29 cellular contexts compared by ENCODE assay signal in the genomic region with DNA sequence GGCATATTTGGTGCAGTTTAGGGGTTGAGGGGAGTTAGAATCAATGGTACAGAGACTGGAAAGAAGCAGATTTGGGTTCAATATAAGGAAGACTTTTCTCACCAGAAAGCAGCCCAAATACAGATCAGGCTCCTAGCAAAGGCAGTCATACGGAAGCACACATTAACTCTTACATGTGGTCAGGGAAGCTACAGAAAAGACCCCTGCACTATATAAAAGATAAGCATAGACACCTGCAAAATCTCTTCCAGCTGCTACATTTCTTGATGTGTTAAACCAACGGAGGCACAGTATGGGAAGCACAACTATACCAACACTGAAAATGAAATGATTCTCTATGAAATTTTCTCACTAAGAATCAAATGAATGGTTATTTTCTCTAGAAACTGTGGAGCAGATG.
"Had no signal": no experiment of that assay in that cellular context is flagged by ENCODE, and none has a peak within 500 bp of the region (broad histone marks: within the 10 kb centered on the region; RNA-seq: fewer than 3 reads in every experiment).

No MANE protein-coding gene starts in this region.

- ATAC-seq: stimulated activated effector memory CD8-positive, alpha-beta T cell treated with anti-CD3 and anti-CD28 coated beads, Interleukin-12 subunit alpha, Interleukin-12 subunit beta, amount 100 ng/mL, for 72 hours; stimulated activated memory B cell treated with anti-CD40 and anti-IgM and Interleukin-4, amounts not matched to agents 10 μg/mL and 1 μg/mL and 100 μg/mL, for 72 hours; stimulated activated naive B cell treated with anti-CD40 and anti-IgM and Interleukin-4, amounts not matched to agents 10 μg/mL and 1 μg/mL and 100 μg/mL, for 72 hours; stimulated activated naive CD8-positive, alpha-beta T cell treated with anti-CD3 and anti-CD28 coated beads, Interleukin-15, amount 100 ng/mL, for 72 hours; stimulated activated naive CD8-positive, alpha-beta T cell treated with anti-CD3 and anti-CD28 coated beads, Interleukin-15, Interleukin-2, amounts not matched to agents 100 U/mL and 50 U/mL, for 24 hours; upper lobe of right lung had no signal

- DNase-seq: stimulated activated CD4-positive, alpha-beta T cell treated with anti-CD3 and anti-CD28 coated beads, Interleukin-2, amount 100 ng/mL, for 48 hours; stimulated activated CD4-positive, alpha-beta T cell treated with anti-CD3 and anti-CD28 coated beads, Interleukin-4, amount 100 ng/mL, for 1 hour; stimulated activated CD4-positive, alpha-beta T cell treated with anti-CD3 and anti-CD28 coated beads, Interleukin-4, amount 100 ng/mL, for 24 hours; stimulated activated CD4-positive, alpha-beta T cell treated with anti-CD3 and anti-CD28 coated beads, Interleukin-4, amount 100 ng/mL, for 4 hours; stimulated activated CD8-positive, alpha-beta memory T cell treated with anti-CD3 and anti-CD28 coated beads, Interleukin-4, amount 100 ng/mL, for 48 hours; stimulated activated naive B cell treated with anti-CD40 and anti-IgM and Interleukin-4, amounts not matched to agents 10 μg/mL and 1 μg/mL and 100 μg/mL, for 72 hours; stimulated activated naive CD4-positive, alpha-beta T cell; stimulated activated naive CD4-positive, alpha-beta T cell treated with Interleukin-2 at 50 U/mL for 16 hours; stimulated activated naive CD8-positive, alpha-beta T cell treated with anti-CD3 and anti-CD28 coated beads, Interleukin-15, amount 100 ng/mL, for 72 hours; stimulated activated naive CD8-positive, alpha-beta T cell treated with anti-CD3 and anti-CD28 coated beads, Interleukin-15, Interleukin-2, amounts not matched to agents 100 U/mL and 50 U/mL, for 24 hours; stomach; substantia nigra; testis; thyroid gland; tibial artery; transverse colon; trophoblast cell; upper lobe of left lung; upper lobe of right lung; uterus had no signal

- H3K9me3 Mint-ChIP-seq: stimulated activated effector memory CD8-positive, alpha-beta T cell treated with anti-CD3 and anti-CD28 coated beads, Interleukin-12 subunit alpha, Interleukin-12 subunit beta, amount 100 ng/mL, for 72 hours; stimulated activated memory B cell treated with anti-CD40 and anti-IgM and Interleukin-4, amounts not matched to agents 10 μg/mL and 1 μg/mL and 100 μg/mL, for 72 hours; stimulated activated naive B cell treated with anti-CD40 and anti-IgM and Interleukin-4, amounts not matched to agents 10 μg/mL and 1 μg/mL and 100 μg/mL, for 72 hours; stimulated activated naive CD8-positive, alpha-beta T cell treated with anti-CD3 and anti-CD28 coated beads, Interleukin-15, amount 100 ng/mL, for 72 hours; stimulated activated naive CD8-positive, alpha-beta T cell treated with anti-CD3 and anti-CD28 coated beads, Interleukin-15, Interleukin-2, amounts not matched to agents 100 ng/mL and 50 ng/mL, for 24 hours; type B pancreatic cell had no signal

- H3K4me1 Mint-ChIP-seq: stimulated activated effector memory CD8-positive, alpha-beta T cell treated with anti-CD3 and anti-CD28 coated beads, Interleukin-12 subunit alpha, Interleukin-12 subunit beta, amount 100 ng/mL, for 72 hours; stimulated activated memory B cell treated with anti-CD40 and anti-IgM and Interleukin-4, amounts not matched to agents 10 μg/mL and 1 μg/mL and 100 μg/mL, for 72 hours; stimulated activated naive B cell treated with anti-CD40 and anti-IgM and Interleukin-4, amounts not matched to agents 10 μg/mL and 1 μg/mL and 100 μg/mL, for 72 hours had no signal

- H3K4me3 ChIP-seq: stomach, suprapubic skin, testis, thoracic aorta, thyroid gland, tibial artery, tibial nerve, transverse colon, upper lobe of left lung, upper lobe of right lung, uterus, vagina had no signal

- H3K27ac Mint-ChIP-seq: stimulated activated effector memory CD8-positive, alpha-beta T cell treated with anti-CD3 and anti-CD28 coated beads, Interleukin-12 subunit alpha, Interleukin-12 subunit beta, amount 100 ng/mL, for 72 hours; stimulated activated memory B cell treated with anti-CD40 and anti-IgM and Interleukin-4, amounts not matched to agents 10 μg/mL and 1 μg/mL and 100 μg/mL, for 72 hours; stimulated activated naive B cell treated with anti-CD40 and anti-IgM and Interleukin-4, amounts not matched to agents 10 μg/mL and 1 μg/mL and 100 μg/mL, for 72 hours; stimulated activated naive CD8-positive, alpha-beta T cell treated with anti-CD3 and anti-CD28 coated beads, Interleukin-15, amount 100 ng/mL, for 72 hours; stimulated activated naive CD8-positive, alpha-beta T cell treated with anti-CD3 and anti-CD28 coated beads, Interleukin-15, Interleukin-2, amounts not matched to agents 100 ng/mL and 50 ng/mL, for 24 hours; type B pancreatic cell had no signal

- H3K27me3 Mint-ChIP-seq: stimulated activated memory B cell treated with anti-CD40 and anti-IgM and Interleukin-4, amounts not matched to agents 10 μg/mL and 1 μg/mL and 100 μg/mL, for 72 hours; stimulated activated naive B cell treated with anti-CD40 and anti-IgM and Interleukin-4, amounts not matched to agents 10 μg/mL and 1 μg/mL and 100 μg/mL, for 72 hours; stimulated activated naive CD8-positive, alpha-beta T cell treated with anti-CD3 and anti-CD28 coated beads, Interleukin-15, amount 100 ng/mL, for 72 hours; stimulated activated naive CD8-positive, alpha-beta T cell treated with anti-CD3 and anti-CD28 coated beads, Interleukin-15, Interleukin-2, amounts not matched to agents 100 ng/mL and 50 ng/mL, for 24 hours; type B pancreatic cell had no signal

- H3K9me3 ChIP-seq: stomach, suprapubic skin, testis, thoracic aorta, thyroid gland, tibial artery, tibial nerve, transverse colon, upper lobe of left lung, upper lobe of right lung, uterus, vagina had no signal

- H3K4me3 Mint-ChIP-seq: stimulated activated effector memory CD8-positive, alpha-beta T cell treated with anti-CD3 and anti-CD28 coated beads, Interleukin-12 subunit alpha, Interleukin-12 subunit beta, amount 100 ng/mL, for 72 hours; stimulated activated memory B cell treated with anti-CD40 and anti-IgM and Interleukin-4, amounts not matched to agents 10 μg/mL and 1 μg/mL and 100 μg/mL, for 72 hours; stimulated activated naive B cell treated with anti-CD40 and anti-IgM and Interleukin-4, amounts not matched to agents 10 μg/mL and 1 μg/mL and 100 μg/mL, for 72 hours; stimulated activated naive CD8-positive, alpha-beta T cell treated with anti-CD3 and anti-CD28 coated beads, Interleukin-15, amount 100 ng/mL, for 72 hours; stimulated activated naive CD8-positive, alpha-beta T cell treated with anti-CD3 and anti-CD28 coated beads, Interleukin-15, Interleukin-2, amounts not matched to agents 100 ng/mL and 50 ng/mL, for 24 hours; type B pancreatic cell had no signal

- H3K36me3 ChIP-seq: stomach, suprapubic skin, thoracic aorta, thyroid gland, tibial artery, tibial nerve, transverse colon, upper lobe of left lung, upper lobe of right lung, uterus, vagina had no signal

- H3K27ac ChIP-seq: stomach, suprapubic skin, testis, thoracic aorta, thyroid gland, tibial nerve, transverse colon, upper lobe of left lung, upper lobe of right lung, uterus, vagina had no signal

- H3K36me3 Mint-ChIP-seq: stimulated activated effector memory CD8-positive, alpha-beta T cell treated with anti-CD3 and anti-CD28 coated beads, Interleukin-12 subunit alpha, Interleukin-12 subunit beta, amount 100 ng/mL, for 72 hours had no signal

- H3K27me3 ChIP-seq: stomach, suprapubic skin, testis, thyroid gland, tibial artery, tibial nerve, transverse colon, upper lobe of left lung, upper lobe of right lung, uterus, vagina had no signal

- H3K4me1 ChIP-seq: stomach, suprapubic skin, testis, thyroid gland, tibial nerve, transverse colon, upper lobe of left lung, upper lobe of right lung, uterus, vagina had no signal

- FAIRE-seq: urothelium cell line had no signal
